In genomic region chr3:169094204-169094603, GRCh38 we compare ENCODE assay signal across 16 cellular contexts.
A peak's percentile ranks its signal among the peaks of the same experiment; 100 is the strongest.
DNase-seq lines count a peak whose midpoint lies in the region; ATAC-seq and FAIRE-seq lines count a peak whose summit lies in the region.
"Had no signal": no experiment of that assay in that cellular context is flagged by ENCODE, and none has a peak within 500 bp of the region (broad histone marks: within the 10 kb centered on the region; RNA-seq: fewer than 3 reads in every experiment).

No MANE protein-coding gene starts in this region.

- H3K4me3 ChIP-seq in GM23248 (no peak overlapping the region), aorta (ENCODE audit: low read length in 2 of 2) (no peak overlapping the region)
- H3K4me3 ChIP-seq: BLaER1 treated with 17β-estradiol and CSF1 and Interleukin-3, amounts not matched to agents 10 nM and 100 nM; GM12878; HAP-1 had no signal

- H3K79me2 ChIP-seq in GM23248 (ENCODE audit: insufficient read depth): no peaks in the 10 kb centered on the region

- H3K27ac ChIP-seq in GM23248: no peak overlapping the region
- no peak overlapping the region for H3K27ac ChIP-seq in aorta (ENCODE audit: low read depth in 1 of 2, low read length in 2 of 2)
- H3K27ac ChIP-seq: BLaER1 treated with 17β-estradiol and CSF1 and Interleukin-3, amounts not matched to agents 10 nM and 100 nM had no signal

- ATAC-seq in left lobe of liver (peak; percentile 84), aorta (ENCODE audit: low FRiP score) (no peak)
- ATAC-seq: GM12878 had no signal

- peaks cover 9% of the 10 kb centered on the region for H3F3A ChIP-seq in GM23248 (ENCODE audit: insufficient read depth)

- H3K36me3 ChIP-seq in GM23248 (ENCODE audit: low read depth): no peaks in the 10 kb centered on the region
- H3K36me3 ChIP-seq in aorta (ENCODE audit: control insufficient read depth in 1 of 2, insufficient read depth in 2 of 2, low read length in 1 of 2): no peaks in the 10 kb centered on the region
- H3K36me3 ChIP-seq: BLaER1 treated with 17β-estradiol and CSF1 and Interleukin-3, amounts not matched to agents 10 nM and 100 nM; HAP-1 had no signal

- no peak overlapping the region for H3K9ac ChIP-seq in GM23248
- H3K9ac ChIP-seq: BLaER1 treated with 17β-estradiol and CSF1 and Interleukin-3, amounts not matched to agents 10 nM and 100 nM had no signal

- H3K4me1 ChIP-seq in GM23248 (ENCODE audit: insufficient read depth) (peaks cover 24% of the 10 kb centered on the region), aorta (ENCODE audit: control insufficient read depth in 1 of 2, insufficient read depth in 2 of 2, low read length in 2 of 2) (peaks cover 0 to 3% of the 10 kb centered on the region in 2 donors)
- H3K4me1 ChIP-seq: BLaER1 treated with 17β-estradiol and CSF1 and Interleukin-3, amounts not matched to agents 10 nM and 100 nM had no signal

- H3K27me3 ChIP-seq in GM23248 (replicated peaks; ENCODE audit: insufficient read depth): no peaks in the 10 kb centered on the region
- H3K27me3 ChIP-seq in aorta (ENCODE audit: control insufficient read depth in 1 of 2, insufficient read depth in 2 of 2, low read length in 1 of 2): no peaks in the 10 kb centered on the region
- H3K27me3 ChIP-seq: BLaER1 treated with 17β-estradiol and CSF1 and Interleukin-3, amounts not matched to agents 10 nM and 100 nM had no signal

- in situ Hi-C loops in GM23248 (cut with MboI): no loop called here

- DNase-seq in NCI-H82 (lab: John Stamatoyannopoulos, UW): peak; percentile 20
- no peak for DNase-seq in NCI-H82 treated with DMSO at 0.1 percent for 48 hours (lab: John Stamatoyannopoulos, UW; ENCODE audit: unreplicated experiment)
- DNase-seq in GM23248: peak; percentile 20
- peak; percentile 69 for DNase-seq in NCI-H69 (lab: John Stamatoyannopoulos, UW)
- no peak for DNase-seq in left lobe of liver (ENCODE audit: low spot score)
- no peak for DNase-seq in aorta
- no peak for DNase-seq in HTR-8/SVneo (ENCODE audit: insufficient read length, low spot score)
- no peak for DNase-seq in NCI-H187 (lab: John Stamatoyannopoulos, UW)
- DNase-seq: ACHN; CD4-positive, CD25-positive, alpha-beta regulatory T cell; DMS79; GOT3 had no signal

- no peaks in the 10 kb centered on the region for H3K9me2 ChIP-seq in GM23248 (ENCODE audit: insufficient read depth)

- no peaks in the 10 kb centered on the region for H4K20me1 ChIP-seq in GM23248 (ENCODE audit: insufficient read depth)
- H4K20me1 ChIP-seq: BLaER1 treated with 17β-estradiol and CSF1 and Interleukin-3, amounts not matched to agents 10 nM and 100 nM had no signal

- intact Hi-C loops in aorta (cut with DNase I): no loop called here

- no peak for FAIRE-seq in HTR-8/SVneo (lab: Jason Lieb, UNC)
- FAIRE-seq: GM12878, GM18507 had no signal

- H3K9me3 ChIP-seq in GM23248 (ENCODE audit: low read depth): no peaks in the 10 kb centered on the region
- no peaks in the 10 kb centered on the region for H3K9me3 ChIP-seq in aorta (ENCODE audit: control insufficient read depth, low read length)
- H3K9me3 ChIP-seq: BLaER1 treated with 17β-estradiol and CSF1 and Interleukin-3, amounts not matched to agents 10 nM and 100 nM; HAP-1 had no signal

- no peak overlapping the region for H2AFZ ChIP-seq in GM23248

- no peak overlapping the region for H3K4me2 ChIP-seq in GM23248 (ENCODE audit: unreplicated experiment)
- H3K4me2 ChIP-seq: BLaER1 treated with 17β-estradiol and CSF1 and Interleukin-3, amounts not matched to agents 10 nM and 100 nM had no signal

Comparison
In these comparisons a context has a peak if more than half of its experiments do, and no peak if none do; other contexts are left out.
1. DNase-seq: peak in NCI-H82 (single experiment), GM23248 (single experiment) and NCI-H69 (single experiment); none in NCI-H82 treated with DMSO at 0.1 percent for 48 hours (single experiment), left lobe of liver (single experiment), aorta (0 of 2), HTR-8/SVneo (single experiment) and NCI-H187 (0 of 2).